In the genomic region with DNA sequence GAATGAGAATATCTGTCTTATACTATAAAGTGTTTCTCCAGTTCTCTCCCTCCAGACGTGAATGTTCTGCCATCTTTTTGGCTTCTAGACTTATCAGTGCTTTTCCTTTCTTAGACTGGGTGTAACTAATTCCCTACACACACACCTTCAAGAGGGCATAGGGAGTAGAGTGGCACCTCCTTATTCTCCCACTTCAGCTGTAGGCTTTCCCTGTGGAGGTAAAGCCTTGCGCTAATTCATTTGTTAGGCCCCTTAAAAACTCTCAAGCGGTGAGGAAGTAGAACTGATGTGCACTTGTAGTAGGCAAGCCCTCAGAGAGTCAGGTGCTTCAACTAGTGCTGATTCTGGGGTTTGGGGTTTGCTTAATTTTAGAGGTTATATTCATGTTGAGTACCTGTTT, we compare ENCODE assay signal across 14 cellular contexts.
"Had no signal": no experiment of that assay in that cellular context is flagged by ENCODE, and none has a peak within 500 bp of the region (broad histone marks: within the 10 kb centered on the region; RNA-seq: fewer than 3 reads in every experiment).

No MANE protein-coding gene starts in this region.

- H3K9me3 ChIP-seq: ascending aorta, esophagus muscularis mucosa, sigmoid colon, suprapubic skin had no signal

- H3K9me3 Mint-ChIP-seq: immature natural killer cell; nephron progenitor cell; stimulated activated naive B cell treated with anti-CD40 and anti-IgM and Interleukin-4, amounts not matched to agents 10 μg/mL and 1 μg/mL and 100 μg/mL, for 72 hours; type B pancreatic cell had no signal

- H3K27me3 Mint-ChIP-seq: stimulated activated naive B cell treated with anti-CD40 and anti-IgM and Interleukin-4, amounts not matched to agents 10 μg/mL and 1 μg/mL and 100 μg/mL, for 72 hours; type B pancreatic cell had no signal

- DNase-seq: activated CD4-positive, alpha-beta T cell treated with anti-CD3 and anti-CD28 coated beads for 1 hour; activated effector memory CD4-positive, alpha-beta T cell treated with Interleukin-2 at 50 U/mL for 16 hours; activated T-cell treated with anti-CD3 and anti-CD28 coated beads for 4 hours; immature natural killer cell; mammary epithelial cell; nephron progenitor cell; sigmoid colon; stimulated activated CD4-positive, alpha-beta T cell treated with anti-CD3 and anti-CD28 coated beads, Interleukin-2, amount 100 ng/mL, for 24 hours; stimulated activated naive B cell treated with anti-CD40 and anti-IgM and Interleukin-4, amounts not matched to agents 10 μg/mL and 1 μg/mL and 100 μg/mL, for 72 hours; T-helper 9 cell had no signal

- H3K27me3 ChIP-seq: ascending aorta, esophagus muscularis mucosa, sigmoid colon, suprapubic skin had no signal

- H3K27ac ChIP-seq: esophagus muscularis mucosa, sigmoid colon, suprapubic skin had no signal

- H3K4me3 Mint-ChIP-seq: immature natural killer cell; nephron progenitor cell; stimulated activated naive B cell treated with anti-CD40 and anti-IgM and Interleukin-4, amounts not matched to agents 10 μg/mL and 1 μg/mL and 100 μg/mL, for 72 hours; type B pancreatic cell had no signal

- H3K36me3 ChIP-seq: ascending aorta, esophagus muscularis mucosa, sigmoid colon, suprapubic skin had no signal

- H3K27ac Mint-ChIP-seq: nephron progenitor cell, type B pancreatic cell had no signal

- ATAC-seq: stimulated activated naive B cell treated with anti-CD40 and anti-IgM and Interleukin-4, amounts not matched to agents 10 μg/mL and 1 μg/mL and 100 μg/mL, for 72 hours had no signal

- H3K4me3 ChIP-seq: ascending aorta, esophagus muscularis mucosa, sigmoid colon, suprapubic skin had no signal
